ENCODE assay signal across 19 cellular contexts in the genomic region with DNA sequence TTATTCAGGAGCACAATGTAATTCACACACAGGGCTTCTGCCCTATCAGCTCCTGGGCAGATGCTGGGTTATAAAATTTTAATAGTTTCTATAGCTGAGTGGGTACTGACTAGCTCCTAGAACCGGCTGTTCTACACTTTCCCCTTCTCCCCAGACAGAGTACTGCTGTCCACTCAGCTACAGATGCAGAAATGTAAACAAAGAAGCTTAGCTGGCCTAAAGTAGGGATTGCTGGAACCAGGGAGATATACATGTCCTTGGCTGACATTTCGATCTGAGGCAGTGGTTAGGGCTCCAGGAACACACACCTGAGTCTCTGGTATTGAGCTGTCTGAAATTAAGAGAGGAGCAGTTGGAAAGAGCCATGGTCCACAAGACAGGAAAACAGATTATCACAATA.
A peak's percentile ranks its signal among the peaks of the same experiment; 100 is the strongest.
DNase-seq lines count a peak whose midpoint lies in the region; ATAC-seq, FAIRE-seq and TF ChIP-seq lines count a peak whose summit lies in the region.
"Had no signal": no experiment of that assay in that cellular context is flagged by ENCODE, and none has a peak within 500 bp of the region (broad histone marks: within the 10 kb centered on the region; RNA-seq: fewer than 3 reads in every experiment).

No MANE protein-coding gene starts in this region.

- H3K9ac ChIP-seq in mammary epithelial cell (ENCODE audit: insufficient read depth, low read length) (no peak overlapping the region), astrocyte (ENCODE audit: low read length) (no peak overlapping the region)

- in situ Hi-C loops in mammary epithelial cell (cut with MboI; ENCODE audit: low sequenced_read_pairs in 2 of 2) = no loop called here

- H3K27ac Mint-ChIP-seq in MCF 10A (ENCODE audit: low read depth, unreplicated experiment) = peak overlapping the region; percentile 6
- H3K27ac Mint-ChIP-seq in astrocyte (ENCODE audit: unreplicated experiment) = no peak overlapping the region
- H3K27ac Mint-ChIP-seq in type B pancreatic cell = peak overlapping the region; percentile 37
- H3K27ac Mint-ChIP-seq in natural killer cell treated with Interleukin-12 subunit alpha and Interleukin-12 subunit beta and Interleukin-15 and Interleukin-18, amount 100 ng/mL, for 72 hours = no peak overlapping the region

- no peak overlapping the region for H3K4me3 ChIP-seq in mammary epithelial cell (replicated peaks in 1 of 3; ENCODE audit: insufficient read depth in 1 of 3, low read depth in 2 of 3, low read length in 3 of 3)
- H3K4me3 ChIP-seq in astrocyte (ENCODE audit: insufficient read depth, low read depth, low read length) = no peak overlapping the region
- H3K4me3 ChIP-seq in heart left ventricle = no peak overlapping the region
- H3K4me3 ChIP-seq: HAP-1 had no signal

- no peak for DNase-seq in MCF 10A (ENCODE audit: unreplicated experiment)
- no peak for DNase-seq in mammary epithelial cell
- DNase-seq in astrocyte (ENCODE audit: low read depth) = no peak
- DNase-seq in iris pigment epithelial cell (ENCODE audit: low read depth) = peak; percentile 31
- DNase-seq in type B pancreatic cell (ENCODE audit: extremely low spot score, unreplicated experiment) = no peak
- DNase-seq in natural killer cell treated with Interleukin-12 subunit alpha and Interleukin-12 subunit beta and Interleukin-15 and Interleukin-18, amount 100 ng/mL, for 72 hours (ENCODE audit: low spot score) = no peak
- no peak for DNase-seq in heart left ventricle
- no peak for DNase-seq in cerebellar nuclear complex (lab: John Stamatoyannopoulos, UW)
- DNase-seq: C1 segment of cervical spinal cord, DMS153, KBM-7, NCI-H1092, NCI-H1694, NCI-H446 treated with DMSO at 0.1 percent for 48 hours, NCI-H748 treated with DMSO at 0.1 percent for 48 hours, SHP77 treated with DMSO at 0.1 percent for 48 hours had no signal

- H3K27ac ChIP-seq in mammary epithelial cell (ENCODE audit: insufficient read depth, low read depth, low read length) = no peak overlapping the region
- H3K27ac ChIP-seq in astrocyte (ENCODE audit: low read depth, low read length) = no peak overlapping the region
- no peak overlapping the region for H3K27ac ChIP-seq in heart left ventricle
- H3K27ac ChIP-seq: 22Rv1 had no signal

- dilution Hi-C loops in mammary epithelial cell (cut with HindIII; ENCODE audit: low sequenced_read_pairs) = no loop called here

- POLR2A ChIA-PET in MCF 10A (lab: Yijun Ruan, JAX) = no interaction called here

- no peak overlapping the region for H2AFZ ChIP-seq in mammary epithelial cell (ENCODE audit: low read depth, low read length)
- peak overlapping the region; percentile 21 for H2AFZ ChIP-seq in astrocyte (ENCODE audit: low read depth, low read length)

- H3K4me1 ChIP-seq in mammary epithelial cell (ENCODE audit: insufficient read depth, low read length) (peaks cover 22% of the 10 kb centered on the region), astrocyte (ENCODE audit: insufficient read depth, low read length) (peaks cover 30% of the 10 kb centered on the region), heart left ventricle (peaks cover 0 to 16% (median 0%) of the 10 kb centered on the region in 12 donors)
- H3K4me1 ChIP-seq: HAP-1 had no signal

- no peaks in the 10 kb centered on the region for H3K36me3 ChIP-seq in mammary epithelial cell (ENCODE audit: insufficient read depth, low read length)
- H3K36me3 ChIP-seq in astrocyte (ENCODE audit: insufficient read depth, low read length) = no peaks in the 10 kb centered on the region
- no peaks in the 10 kb centered on the region for H3K36me3 ChIP-seq in heart left ventricle
- H3K36me3 ChIP-seq: HAP-1 had no signal

- H3K79me2 ChIP-seq in mammary epithelial cell (ENCODE audit: insufficient read depth, low read length) (no peaks in the 10 kb centered on the region), astrocyte (ENCODE audit: insufficient read depth, low read length) (no peaks in the 10 kb centered on the region)

- H3K4me2 ChIP-seq in mammary epithelial cell (ENCODE audit: insufficient read depth, low read depth, low read length) = no peak overlapping the region
- no peak overlapping the region for H3K4me2 ChIP-seq in astrocyte (ENCODE audit: low read length)

- TF ChIP-seq CTCF in MCF 10A (IDR thresholded peaks at IDR 0.05; ENCODE audit: unreplicated experiment) (no peak), mammary epithelial cell (conservative IDR thresholded peaks at IDR 0.05 in 1 of 2, IDR thresholded peaks at IDR 0.05 in 1 of 2; ENCODE audit: extremely low read depth in 1 of 2, insufficient read depth in 1 of 2, low read depth in 1 of 2, low read length in 2 of 2) (no peak), astrocyte (IDR thresholded peaks at IDR 0.05; ENCODE audit: insufficient read depth, low read depth, low read length) (no peak), type B pancreatic cell (conservative IDR thresholded peaks at IDR 0.05) (no peak), heart left ventricle (IDR thresholded peaks at IDR 0.05) (no peak)

- no peak for ATAC-seq in natural killer cell treated with Interleukin-12 subunit alpha and Interleukin-12 subunit beta and Interleukin-15 and Interleukin-18, amount 100 ng/mL, for 72 hours
- no peak for ATAC-seq in heart left ventricle

- H3K9me3 Mint-ChIP-seq in MCF 10A (ENCODE audit: unreplicated experiment) = no peaks in the 10 kb centered on the region
- no peaks in the 10 kb centered on the region for H3K9me3 Mint-ChIP-seq in astrocyte (ENCODE audit: unreplicated experiment)
- peaks cover 10% of the 10 kb centered on the region for H3K9me3 Mint-ChIP-seq in type B pancreatic cell
- H3K9me3 Mint-ChIP-seq in natural killer cell treated with Interleukin-12 subunit alpha and Interleukin-12 subunit beta and Interleukin-15 and Interleukin-18, amount 100 ng/mL, for 72 hours = no peaks in the 10 kb centered on the region

- peaks cover 20% of the 10 kb centered on the region for H3K4me1 Mint-ChIP-seq in MCF 10A (ENCODE audit: insufficient read depth, unreplicated experiment)
- H3K4me1 Mint-ChIP-seq in astrocyte (ENCODE audit: low read depth, unreplicated experiment) = peaks cover 21% of the 10 kb centered on the region
- H3K4me1 Mint-ChIP-seq in type B pancreatic cell (ENCODE audit: unreplicated experiment) = peaks cover 36% of the 10 kb centered on the region
- no peaks in the 10 kb centered on the region for H3K4me1 Mint-ChIP-seq in natural killer cell treated with Interleukin-12 subunit alpha and Interleukin-12 subunit beta and Interleukin-15 and Interleukin-18, amount 100 ng/mL, for 72 hours (ENCODE audit: low read depth in 2 of 2)

- no peak for FAIRE-seq in astrocyte (lab: Jason Lieb, UNC)
- FAIRE-seq: HTR-8/SVneo had no signal

- intact Hi-C loops in MCF 10A (cut with micrococcal nuclease) (no loop called here), mammary epithelial cell (cut with micrococcal nuclease) (no loop called here), heart left ventricle (cut with DNase I) (no loop called here)

- H3K4me3 Mint-ChIP-seq in MCF 10A (ENCODE audit: unreplicated experiment) (no peak overlapping the region), astrocyte (ENCODE audit: unreplicated experiment) (no peak overlapping the region), type B pancreatic cell (no peak overlapping the region)
- H3K4me3 Mint-ChIP-seq in natural killer cell treated with Interleukin-12 subunit alpha and Interleukin-12 subunit beta and Interleukin-15 and Interleukin-18, amount 100 ng/mL, for 72 hours = no peak overlapping the region

- WGBS in mammary epithelial cell (ENCODE audit: low coverage, missing lambda C conversion rate) = 94% methylated on average over 2 of the region's 2 CpGs
- WGBS in heart left ventricle, 4 donors = 90 to 97% (median 94%) methylated on average over 2 of the region's 2 CpGs

- H3K27me3 ChIP-seq in mammary epithelial cell (ENCODE audit: insufficient read depth, low read length) = no peaks in the 10 kb centered on the region
- H3K27me3 ChIP-seq in astrocyte (ENCODE audit: insufficient read depth, low read length) = no peaks in the 10 kb centered on the region
- no peaks in the 10 kb centered on the region for H3K27me3 ChIP-seq in heart left ventricle

- H3K36me3 Mint-ChIP-seq in MCF 10A (ENCODE audit: insufficient read depth, unreplicated experiment) = no peaks in the 10 kb centered on the region
- H3K36me3 Mint-ChIP-seq in astrocyte (ENCODE audit: low read depth, unreplicated experiment) = no peaks in the 10 kb centered on the region
- H3K36me3 Mint-ChIP-seq in type B pancreatic cell = no peaks in the 10 kb centered on the region
- H3K36me3 Mint-ChIP-seq in natural killer cell treated with Interleukin-12 subunit alpha and Interleukin-12 subunit beta and Interleukin-15 and Interleukin-18, amount 100 ng/mL, for 72 hours = no peaks in the 10 kb centered on the region

- no peaks in the 10 kb centered on the region for H3K9me3 ChIP-seq in mammary epithelial cell (replicated peaks; ENCODE audit: insufficient read depth, low read length)
- no peaks in the 10 kb centered on the region for H3K9me3 ChIP-seq in astrocyte (ENCODE audit: insufficient read depth, low read depth, low read length)
- H3K9me3 ChIP-seq in heart left ventricle = peaks cover 0 to 14% (median 2%) of the 10 kb centered on the region in 12 donors
- H3K9me3 ChIP-seq: HAP-1 had no signal

- H4K20me1 ChIP-seq in mammary epithelial cell (ENCODE audit: insufficient read depth, low read length) (no peaks in the 10 kb centered on the region), astrocyte (ENCODE audit: insufficient read depth, low read length) (no peaks in the 10 kb centered on the region)

- TF ChIP-seq POLR2A in heart left ventricle (IDR thresholded peaks at IDR 0.05) = no peak

- H3K27me3 Mint-ChIP-seq in MCF 10A (ENCODE audit: insufficient read depth, unreplicated experiment) (no peaks in the 10 kb centered on the region), astrocyte (ENCODE audit: low read depth, unreplicated experiment) (peaks cover 8% of the 10 kb centered on the region), type B pancreatic cell (no peaks in the 10 kb centered on the region)
- peaks cover 25 to 55% of the 10 kb centered on the region in 2 donors for H3K27me3 Mint-ChIP-seq in natural killer cell treated with Interleukin-12 subunit alpha and Interleukin-12 subunit beta and Interleukin-15 and Interleukin-18, amount 100 ng/mL, for 72 hours

- CTCF ChIA-PET in MCF 10A (lab: Yijun Ruan, JAX) (interaction anchor here (0.9 to 2.4 kb wide), 2 partner anchors 8 to 9 kb away, joined by 4 to 5 read pairs; no protein-coding TSS in a partner anchor), mammary epithelial cell (lab: Charles Lee; ENCODE audit: low non-redundant PET) (no interaction called here)

- BruUV-seq in MCF 10A (replicated peaks; lab: Mats Ljungman, UMichigan) (no TSS peak), mammary epithelial cell (replicated peaks; lab: Mats Ljungman, UMichigan) (no TSS peak)

Comparison
In these comparisons a context has a peak if more than half of its experiments do, and no peak if none do; other contexts are left out.
1. H3K27ac Mint-ChIP-seq: peak in MCF 10A (single experiment) and type B pancreatic cell (single experiment); none in astrocyte (single experiment) and natural killer cell treated with Interleukin-12 subunit alpha and Interleukin-12 subunit beta and Interleukin-15 and Interleukin-18, amount 100 ng/mL, for 72 hours (0 of 2).